ENCODE assay signal across 1 cellular context in genomic region chr22:38505595-38506117, GRCh38.
TF ChIP-seq lines count a peak whose summit lies in the region.

No MANE protein-coding gene starts in this region.

TF ChIP-seq in HepG2, 621 proteins besides CTCF, POLR2A, EP300 and RAD21 (continued from another document and continues in another):
- TF ChIP-seq PBX2 (CRISPR knock-in tag; IDR thresholded peaks at IDR 0.05): no peak
- no peak for TF ChIP-seq ARNT2 (CRISPR knock-in tag; IDR thresholded peaks at IDR 0.05; ENCODE audit: low read depth)
- no peak for TF ChIP-seq AKAP8 (CRISPR knock-in tag; IDR thresholded peaks at IDR 0.05)
- TF ChIP-seq SRF (IDR thresholded peaks at IDR 0.05; ENCODE audit: low read depth, low read length): no peak
- no peak for TF ChIP-seq GLI4 (CRISPR knock-in tag; IDR thresholded peaks at IDR 0.05; ENCODE audit: borderline replicate concordance)
- no peak for TF ChIP-seq ZNF407 (CRISPR knock-in tag; IDR thresholded peaks at IDR 0.05; ENCODE audit: not compliant biosample characterization)
- TF ChIP-seq ZKSCAN8 (CRISPR knock-in tag; IDR thresholded peaks at IDR 0.05; ENCODE audit: borderline replicate concordance): no peak
- no peak for TF ChIP-seq ZBTB42 (CRISPR knock-in tag; IDR thresholded peaks at IDR 0.05)
- TF ChIP-seq MNT (IDR thresholded peaks at IDR 0.05): no peak
- no peak for TF ChIP-seq ZNF580 (CRISPR knock-in tag; IDR thresholded peaks at IDR 0.05; ENCODE audit: borderline replicate concordance, low read depth)
- TF ChIP-seq HIVEP1 (CRISPR knock-in tag; IDR thresholded peaks at IDR 0.05): no peak
- TF ChIP-seq SUZ12 (IDR thresholded peaks at IDR 0.05; ENCODE audit: low read depth, low read length): no peak
- no peak for TF ChIP-seq RBAK (CRISPR knock-in tag; IDR thresholded peaks at IDR 0.05)
- no peak for TF ChIP-seq MXD3 (CRISPR knock-in tag; IDR thresholded peaks at IDR 0.05)
- TF ChIP-seq ZBTB8A (CRISPR knock-in tag; IDR thresholded peaks at IDR 0.05; ENCODE audit: borderline replicate concordance, low read depth): no peak
- TF ChIP-seq TOPORS (CRISPR knock-in tag; IDR thresholded peaks at IDR 0.05): 0 out of 2 replicates have a peak, but pooled peaks have one; percentile 22
- TF ChIP-seq TCF7 (IDR thresholded peaks at IDR 0.05; ENCODE audit: low read depth): no peak
- no peak for TF ChIP-seq ELF1 (CRISPR knock-in tag; IDR thresholded peaks at IDR 0.05)
- TF ChIP-seq ZC3H13 (CRISPR knock-in tag; IDR thresholded peaks at IDR 0.05): no peak
- TF ChIP-seq SCMH1 (CRISPR knock-in tag; IDR thresholded peaks at IDR 0.05; ENCODE audit: borderline replicate concordance): no peak
- no peak for TF ChIP-seq ZNF292 (CRISPR knock-in tag; IDR thresholded peaks at IDR 0.05; ENCODE audit: borderline replicate concordance, low read depth)
- TF ChIP-seq CHD4 (IDR thresholded peaks at IDR 0.05; ENCODE audit: borderline replicate concordance, low read length): no peak
- peak; percentile 67 for TF ChIP-seq ZNF564 (CRISPR knock-in tag; IDR thresholded peaks at IDR 0.05)
- TF ChIP-seq HCFC1 (IDR thresholded peaks at IDR 0.05; ENCODE audit: low read depth, low read length): no peak
- no peak for TF ChIP-seq CCAR2 (optimal IDR thresholded peaks at IDR 0.05; ENCODE audit: low read depth, low read length)
- peak; percentile 20; the same call in 1 of the 2 replicates for TF ChIP-seq KLF6 (CRISPR knock-in tag; IDR thresholded peaks at IDR 0.05)
- no peak for TF ChIP-seq ZNF207 (IDR thresholded peaks at IDR 0.05; ENCODE audit: borderline replicate concordance)
- TF ChIP-seq ZBTB2 (CRISPR knock-in tag; IDR thresholded peaks at IDR 0.05; ENCODE audit: low read depth): no peak
- no peak for TF ChIP-seq ZNF83 (CRISPR knock-in tag; IDR thresholded peaks at IDR 0.05; ENCODE audit: borderline replicate concordance)
- no peak for TF ChIP-seq SATB2 (CRISPR knock-in tag; IDR thresholded peaks at IDR 0.05)
- no peak for TF ChIP-seq ZNF672 (CRISPR knock-in tag; IDR thresholded peaks at IDR 0.05)
- TF ChIP-seq PTBP1 (IDR thresholded peaks at IDR 0.05; ENCODE audit: low read depth, low read length, poor library complexity, severe bottlenecking): no peak
- no peak for TF ChIP-seq ZNF597 (CRISPR knock-in tag; IDR thresholded peaks at IDR 0.05)
- no peak for TF ChIP-seq HOXA7 (CRISPR knock-in tag; IDR thresholded peaks at IDR 0.05)
- TF ChIP-seq IRF1 (CRISPR knock-in tag; IDR thresholded peaks at IDR 0.05; ENCODE audit: low read depth): no peak
- TF ChIP-seq ZBTB25 (CRISPR knock-in tag; IDR thresholded peaks at IDR 0.05): no peak
- TF ChIP-seq ZNF205 (CRISPR knock-in tag; IDR thresholded peaks at IDR 0.05): no peak
- TF ChIP-seq SALL2 (CRISPR knock-in tag; IDR thresholded peaks at IDR 0.05): 0 out of 2 replicates have a peak, but pooled peaks have one; percentile 12
- no peak for TF ChIP-seq ZNF879 (CRISPR knock-in tag; IDR thresholded peaks at IDR 0.05)
- TF ChIP-seq NFE2L2 (IDR thresholded peaks at IDR 0.05; ENCODE audit: low read length): no peak
- TF ChIP-seq MIXL1 (CRISPR knock-in tag; IDR thresholded peaks at IDR 0.05): no peak
- no peak for TF ChIP-seq ZNF550 (CRISPR knock-in tag; IDR thresholded peaks at IDR 0.05; ENCODE audit: borderline replicate concordance)
- TF ChIP-seq PCBP2 (optimal IDR thresholded peaks at IDR 0.05; ENCODE audit: low read depth, low read length, poor library complexity, severe bottlenecking): no peak
- no peak for TF ChIP-seq ZNF501 (CRISPR knock-in tag; IDR thresholded peaks at IDR 0.05)
- TF ChIP-seq ZNF747 (CRISPR knock-in tag; IDR thresholded peaks at IDR 0.05; ENCODE audit: borderline replicate concordance): no peak
- no peak for TF ChIP-seq ZNF549 (CRISPR knock-in tag; IDR thresholded peaks at IDR 0.05)
- no peak for TF ChIP-seq ZNF569 (CRISPR knock-in tag; IDR thresholded peaks at IDR 0.05; ENCODE audit: borderline replicate concordance)
- no peak for TF ChIP-seq ETS1 (CRISPR knock-in tag; IDR thresholded peaks at IDR 0.05)
- no peak for TF ChIP-seq ZFP62 (CRISPR knock-in tag; IDR thresholded peaks at IDR 0.05)
- TF ChIP-seq GFI1 (CRISPR knock-in tag; IDR thresholded peaks at IDR 0.05; ENCODE audit: borderline replicate concordance): no peak; the same call in 1 of the 2 replicates
